In the genomic region with DNA sequence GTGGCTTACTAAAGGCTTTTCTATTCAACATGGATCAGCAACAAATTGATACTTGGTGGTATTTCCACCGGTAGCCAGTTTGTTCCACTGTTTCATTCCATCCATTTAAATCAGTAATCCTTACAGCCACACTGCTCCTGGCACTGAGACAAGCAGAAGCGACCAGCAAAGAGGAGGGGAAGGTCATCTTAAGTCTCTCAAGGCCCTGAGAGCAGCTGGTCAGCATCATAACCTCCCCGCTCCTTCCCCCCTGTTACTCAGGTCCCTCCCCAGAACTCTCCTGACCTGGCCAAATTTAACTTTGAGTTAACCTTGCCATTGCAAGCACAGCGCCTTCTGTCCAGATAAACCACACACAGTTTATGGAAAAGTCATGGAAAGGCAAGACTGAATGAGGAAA, we compare ENCODE assay signal across 21 cellular contexts.
DNase-seq lines count a peak whose midpoint lies in the region; ATAC-seq and TF ChIP-seq lines count a peak whose summit lies in the region.
"Had no signal": no experiment of that assay in that cellular context is flagged by ENCODE, and none has a peak within 500 bp of the region (broad histone marks: within the 10 kb centered on the region; RNA-seq: fewer than 3 reads in every experiment).

No MANE protein-coding gene starts in this region.

- H3K9me3 Mint-ChIP-seq in natural killer cell treated with Interleukin-12 subunit alpha and Interleukin-12 subunit beta and Interleukin-15 and Interleukin-18, amount 100 ng/mL, for 72 hours, result no peaks in the 10 kb centered on the region
- no peaks in the 10 kb centered on the region for H3K9me3 Mint-ChIP-seq in natural killer cell
- H3K9me3 Mint-ChIP-seq in naive thymus-derived CD4-positive, alpha-beta T cell, result peaks cover 0 to 6% (median 2%) of the 10 kb centered on the region in 11 donors

- POLR2A ChIA-PET in naive thymus-derived CD4-positive, alpha-beta T cell (lab: Charles Lee), result no interaction called here

- H3K9me3 ChIP-seq in adipocyte (ENCODE audit: control insufficient read depth, low read length), result no peaks in the 10 kb centered on the region
- no peaks in the 10 kb centered on the region for H3K9me3 ChIP-seq in naive thymus-derived CD4-positive, alpha-beta T cell (ENCODE audit: control insufficient read depth in 2 of 3, low read length in 3 of 3)
- H3K9me3 ChIP-seq in mucosa of descending colon, result peaks cover 2% of the 10 kb centered on the region
- H3K9me3 ChIP-seq: Caco-2 had no signal

- peak overlapping the region; percentile 16 for H3K9ac ChIP-seq in adipocyte (ENCODE audit: low read length)

- no peak for DNase-seq in natural killer cell treated with Interleukin-12 subunit alpha and Interleukin-12 subunit beta and Interleukin-15 and Interleukin-18, amount 100 ng/mL, for 72 hours (ENCODE audit: low spot score)
- DNase-seq in natural killer cell, result no peak
- no peak for DNase-seq in adipocyte (ENCODE audit: low read depth)
- no peak for DNase-seq in naive thymus-derived CD4-positive, alpha-beta T cell
- no peak for DNase-seq in posterior vena cava (ENCODE audit: low spot score)
- no peak for DNase-seq in HuH-7 (ENCODE audit: low spot score)
- DNase-seq in mucosa of descending colon, result no peak
- DNase-seq: Caco-2; CD4-positive, alpha-beta memory T cell; DMS 273 treated with DMSO at 0.1 percent for 48 hours; DMS79 treated with DMSO at 0.1 percent for 48 hours; KBM-7; MM.1S; NCI-H1048; NCI-H1436; NCI-H1930; NCI-H345; NCI-H524; NCI-H774; SHP77 treated with DMSO at 0.1 percent for 48 hours had no signal

- H3K27me3 Mint-ChIP-seq in natural killer cell treated with Interleukin-12 subunit alpha and Interleukin-12 subunit beta and Interleukin-15 and Interleukin-18, amount 100 ng/mL, for 72 hours, result no peaks in the 10 kb centered on the region
- peaks cover 0 to 13% of the 10 kb centered on the region in 2 donors for H3K27me3 Mint-ChIP-seq in natural killer cell (ENCODE audit: low read depth in 2 of 2)
- peaks cover 0 to 53% (median 0%) of the 10 kb centered on the region in 5 donors for H3K27me3 Mint-ChIP-seq in naive thymus-derived CD4-positive, alpha-beta T cell
- H3K27me3 Mint-ChIP-seq: CD4-positive, alpha-beta memory T cell had no signal

- H3K4me1 Mint-ChIP-seq in natural killer cell treated with Interleukin-12 subunit alpha and Interleukin-12 subunit beta and Interleukin-15 and Interleukin-18, amount 100 ng/mL, for 72 hours (ENCODE audit: low read depth in 2 of 2), result peaks cover 54 to 57% of the 10 kb centered on the region in 2 donors
- H3K4me1 Mint-ChIP-seq in natural killer cell, result peaks cover 9 to 24% of the 10 kb centered on the region in 2 donors
- H3K4me1 Mint-ChIP-seq in naive thymus-derived CD4-positive, alpha-beta T cell, result peaks cover 45 to 92% (median 69%) of the 10 kb centered on the region in 7 donors

- H3K27ac ChIP-seq in naive thymus-derived CD4-positive, alpha-beta T cell (ENCODE audit: low read depth, low read length), result no peak overlapping the region
- H3K27ac ChIP-seq: SK-N-MC had no signal

- no peak overlapping the region for H3K4me3 ChIP-seq in adipocyte (ENCODE audit: low read length)
- no peak overlapping the region for H3K4me3 ChIP-seq in naive thymus-derived CD4-positive, alpha-beta T cell (ENCODE audit: low read length)
- H3K4me3 ChIP-seq in mucosa of descending colon, result no peak overlapping the region
- H3K4me3 ChIP-seq: SK-N-MC had no signal

- CTCF ChIA-PET in naive thymus-derived CD4-positive, alpha-beta T cell (lab: Charles Lee), result no interaction called here

- H3K4me1 ChIP-seq in adipocyte (ENCODE audit: control insufficient read depth, insufficient read depth, low read length) (peaks cover 11% of the 10 kb centered on the region), mucosa of descending colon (ENCODE audit: low read depth) (no peaks in the 10 kb centered on the region)
- peaks cover 6 to 58% of the 10 kb centered on the region in 2 donors for H3K4me1 ChIP-seq in naive thymus-derived CD4-positive, alpha-beta T cell (ENCODE audit: control insufficient read depth in 2 of 2, insufficient read depth in 2 of 2, low read length in 2 of 2)
- H3K4me1 ChIP-seq: Caco-2 had no signal

- ATAC-seq in natural killer cell treated with Interleukin-12 subunit alpha and Interleukin-12 subunit beta and Interleukin-15 and Interleukin-18, amount 100 ng/mL, for 72 hours, result no peak
- ATAC-seq in natural killer cell, result no peak
- no peak for ATAC-seq in naive thymus-derived CD4-positive, alpha-beta T cell
- ATAC-seq in mucosa of descending colon, result no peak

- TF ChIP-seq CTCF in natural killer cell (IDR thresholded peaks at IDR 0.05) (no peak), mucosa of descending colon (IDR thresholded peaks at IDR 0.05) (no peak)

- intact Hi-C loops in natural killer cell (cut with micrococcal nuclease) (no loop called here), posterior vena cava (cut with DNase I) (no loop called here), mucosa of descending colon (cut with DNase I, micrococcal nuclease) (no loop called here)
- intact Hi-C loops in naive thymus-derived CD4-positive, alpha-beta T cell (cut with micrococcal nuclease), result no loop called here

- peak overlapping the region; percentile 83 to 98 for H3K27ac Mint-ChIP-seq in natural killer cell treated with Interleukin-12 subunit alpha and Interleukin-12 subunit beta and Interleukin-15 and Interleukin-18, amount 100 ng/mL, for 72 hours
- no peak overlapping the region for H3K27ac Mint-ChIP-seq in natural killer cell
- H3K27ac Mint-ChIP-seq in naive thymus-derived CD4-positive, alpha-beta T cell, result peak overlapping the region in 5 of 9 donors; percentile 28 to 92 (median 87)
- H3K27ac Mint-ChIP-seq: CD4-positive, alpha-beta memory T cell had no signal

- H3K36me3 Mint-ChIP-seq in natural killer cell treated with Interleukin-12 subunit alpha and Interleukin-12 subunit beta and Interleukin-15 and Interleukin-18, amount 100 ng/mL, for 72 hours, result peaks cover 5% of the 10 kb centered on the region
- H3K36me3 Mint-ChIP-seq in natural killer cell, result peaks cover 2% of the 10 kb centered on the region
- H3K36me3 Mint-ChIP-seq in naive thymus-derived CD4-positive, alpha-beta T cell, result peaks cover 0 to 1% (median under 1%) of the 10 kb centered on the region in 5 donors

- H3K36me3 ChIP-seq in adipocyte (ENCODE audit: control insufficient read depth, insufficient read depth, low read length, severe bottlenecking) (no peaks in the 10 kb centered on the region), mucosa of descending colon (ENCODE audit: low read depth) (no peaks in the 10 kb centered on the region)
- no peaks in the 10 kb centered on the region for H3K36me3 ChIP-seq in naive thymus-derived CD4-positive, alpha-beta T cell (ENCODE audit: control insufficient read depth in 2 of 3, insufficient read depth in 3 of 3, low read length in 3 of 3)

- H3K27me3 ChIP-seq in adipocyte (replicated peaks; ENCODE audit: control insufficient read depth, insufficient read depth, low read length), result peaks cover 5% of the 10 kb centered on the region
- H3K27me3 ChIP-seq in naive thymus-derived CD4-positive, alpha-beta T cell (ENCODE audit: control insufficient read depth in 2 of 2, insufficient read depth in 2 of 2, low read length in 2 of 2), result no peaks in the 10 kb centered on the region

- peak overlapping the region; percentile 61 for H3K4me3 Mint-ChIP-seq in natural killer cell treated with Interleukin-12 subunit alpha and Interleukin-12 subunit beta and Interleukin-15 and Interleukin-18, amount 100 ng/mL, for 72 hours
- H3K4me3 Mint-ChIP-seq in natural killer cell, result no peak overlapping the region
- peak overlapping the region in 3 of 10 donors; percentile 19 to 39 (median 29) for H3K4me3 Mint-ChIP-seq in naive thymus-derived CD4-positive, alpha-beta T cell
- H3K4me3 Mint-ChIP-seq: CD4-positive, alpha-beta memory T cell had no signal

Comparison
In these comparisons a context has a peak if more than half of its experiments do, and no peak if none do; other contexts are left out.
1. H3K27ac Mint-ChIP-seq: peak in natural killer cell treated with Interleukin-12 subunit alpha and Interleukin-12 subunit beta and Interleukin-15 and Interleukin-18, amount 100 ng/mL, for 72 hours (2 of 2) and naive thymus-derived CD4-positive, alpha-beta T cell (5 of 9); none in natural killer cell (0 of 2).